In genomic region chr18:8911408-8912340, GRCh38 we compare ENCODE assay signal across 16 cellular contexts.
A peak's percentile ranks its signal among the peaks of the same experiment; 100 is the strongest.
DNase-seq lines count a peak whose midpoint lies in the region; ATAC-seq, FAIRE-seq and TF ChIP-seq lines count a peak whose summit lies in the region.
"Had no signal": no experiment of that assay in that cellular context is flagged by ENCODE, and none has a peak within 500 bp of the region (broad histone marks: within the 10 kb centered on the region; RNA-seq: fewer than 3 reads in every experiment).

No MANE protein-coding gene starts in this region.

- H3K27me3 ChIP-seq in GM12878 (replicated peaks in 1 of 2; ENCODE audit: control insufficient read depth in 2 of 2, insufficient read depth in 2 of 2, low read length in 1 of 2): no peaks in the 10 kb centered on the region
- H3K27me3 ChIP-seq in MM.1S (replicated peaks; ENCODE audit: insufficient read depth, low read length): no peaks in the 10 kb centered on the region
- no peaks in the 10 kb centered on the region for H3K27me3 ChIP-seq in tibial artery
- H3K27me3 ChIP-seq: pancreas, transverse colon had no signal

- H3K27ac ChIP-seq in GM12878 (ENCODE audit: control insufficient read depth, insufficient read depth) (no peak overlapping the region; the same call in 1 of the 2 replicates), MM.1S (ENCODE audit: low read length) (no peak overlapping the region), tibial artery (no peak overlapping the region)
- H3K27ac ChIP-seq: pancreas, transverse colon, WERI-Rb-1 had no signal

- in situ Hi-C loops in GM12878 (cut with MboI): no loop called here

- BruUV-seq in GM12878 (replicated peaks; lab: Mats Ljungman, UMichigan): no TSS peak

- H3K4me1 ChIP-seq in GM12878 (ENCODE audit: control insufficient read depth, insufficient read depth, low read length) (peaks cover 10% of the 10 kb centered on the region), MM.1S (ENCODE audit: low read length) (peaks cover 25% of the 10 kb centered on the region), tibial artery (no peaks in the 10 kb centered on the region)
- H3K4me1 ChIP-seq: pancreas, transverse colon had no signal

- H3K36me3 ChIP-seq in GM12878 (ENCODE audit: control insufficient read depth in 2 of 2, insufficient read depth in 2 of 2, low read length in 1 of 2) (no peaks in the 10 kb centered on the region), MM.1S (replicated peaks; ENCODE audit: insufficient read depth, low read length) (no peaks in the 10 kb centered on the region), tibial artery (no peaks in the 10 kb centered on the region)
- H3K36me3 ChIP-seq: pancreas, transverse colon, WERI-Rb-1 had no signal

- no peak for TF ChIP-seq EP300 in GM12878 (IDR thresholded peaks at IDR 0.05; ENCODE audit: borderline replicate concordance in 1 of 2, control insufficient read depth in 1 of 2, low read depth in 2 of 2, low read length in 2 of 2)

- no peak for TF ChIP-seq RAD21 in GM12878 (IDR thresholded peaks at IDR 0.05; ENCODE audit: insufficient read depth, low read depth, low read length)

- intact Hi-C loops in GM12878 (cut with micrococcal nuclease; ENCODE audit: unreplicated experiment): no loop called here
- intact Hi-C loops in tibial artery (cut with DNase I; ENCODE audit: low total_unique reads): no loop called here

- H2AFZ ChIP-seq in GM12878 (ENCODE audit: control insufficient read depth, low read depth, low read length) (peak overlapping the region; percentile 85), MM.1S (ENCODE audit: low read length) (no peak overlapping the region)

- ATAC-seq in GM21529 (IDR thresholded peaks at IDR 0.05; ENCODE audit: unreplicated experiment) (peak; percentile 18), HG03378 (IDR thresholded peaks at IDR 0.05; ENCODE audit: unreplicated experiment) (peak; percentile 25), GM12878 (no peak)

- no peak for TF ChIP-seq POLR2A in GM12878 (IDR thresholded peaks at IDR 0.05; ENCODE audit: low read depth, low read length)

- H3K9me3 ChIP-seq in GM12878 (replicated peaks; ENCODE audit: control insufficient read depth, insufficient read depth, low read length): no peaks in the 10 kb centered on the region; the same call in 2 of the 3 replicates
- H3K9me3 ChIP-seq in MM.1S (replicated peaks; ENCODE audit: insufficient read depth, low read length): no peaks in the 10 kb centered on the region
- H3K9me3 ChIP-seq in tibial artery: no peaks in the 10 kb centered on the region
- H3K9me3 ChIP-seq: pancreas, transverse colon had no signal

- POLR2A ChIA-PET in GM12878 (lab: Charles Lee): no interaction called here

- H3K4me3 ChIP-seq in GM12878: no peak overlapping the region
- H3K4me3 ChIP-seq in MM.1S (ENCODE audit: low read length): no peak overlapping the region
- H3K4me3 ChIP-seq in tibial artery: no peak overlapping the region
- H3K4me3 ChIP-seq: pancreas, transverse colon had no signal

- H3K79me2 ChIP-seq in GM12878 (ENCODE audit: control insufficient read depth, insufficient read depth, low read length) (no peaks in the 10 kb centered on the region), MM.1S (ENCODE audit: low read length) (no peaks in the 10 kb centered on the region)

- no peak for DNase-seq in GM12878 (ENCODE audit: low read depth, low spot score)
- DNase-seq in retina: peak; percentile 9
- no peak for DNase-seq in MM.1S
- no peak for DNase-seq in ureter (ENCODE audit: low spot score)
- no peak for DNase-seq in tibial artery
- DNase-seq: activated CD8-positive, alpha-beta memory T cell treated with anti-CD3 and anti-CD28 coated beads for 24 hours; amygdala; DMS53; NCI-H2029; RPMI8226; stimulated activated CD4-positive, alpha-beta T cell treated with anti-CD3 and anti-CD28 coated beads, Interleukin-4, amount 100 ng/mL, for 4 hours; WERI-Rb-1 had no signal

- H4K20me1 ChIP-seq in GM12878 (ENCODE audit: control insufficient read depth, insufficient read depth) (no peaks in the 10 kb centered on the region), MM.1S (ENCODE audit: insufficient read depth, low read length) (no peaks in the 10 kb centered on the region)

- SMC1A ChIA-PET in GM12878 (lab: Charles Lee; ENCODE audit: uncharacterized antibody, unreplicated experiment): no interaction called here

- no peaks in the 10 kb centered on the region for H3K9me2 ChIP-seq in MM.1S (replicated peaks; ENCODE audit: insufficient read depth, low read length)

- RAD21 ChIA-PET in GM12878 (lab: Charles Lee; ENCODE audit: unreplicated experiment): no interaction called here

- peak overlapping the region; percentile 57 for H3K4me2 ChIP-seq in GM12878 (ENCODE audit: control insufficient read depth, insufficient read depth)
- no peak overlapping the region for H3K4me2 ChIP-seq in MM.1S (ENCODE audit: low read depth, low read length)

- H3K9ac ChIP-seq in GM12878 (ENCODE audit: control insufficient read depth, insufficient read depth, low read length) (peak overlapping the region; percentile 10), MM.1S (ENCODE audit: low read length) (no peak overlapping the region)

- CTCF ChIA-PET in GM12878 (lab: Yijun Ruan, JAX): no interaction called here

- TF ChIP-seq CTCF in GM12878 (IDR thresholded peaks at IDR 0.05 in 2 of 3, conservative IDR thresholded peaks at IDR 0.05 in 1 of 3; ENCODE audit: control insufficient read depth in 2 of 3, extremely low read depth in 1 of 3, insufficient read depth in 1 of 3, low read depth in 3 of 3, low read length in 3 of 3) (no peak), MM.1S (IDR thresholded peaks at IDR 0.05; ENCODE audit: low read length) (no peak), tibial artery (IDR thresholded peaks at IDR 0.05) (no peak)

- WGBS in GM12878 (ENCODE audit: insufficient coverage, insufficient replicate concordance, low lambda C conversion rate, missing lambda C conversion rate): 28% methylated on average over 5 of the region's 5 CpGs

- no peak for FAIRE-seq in GM12878 (lab: Jason Lieb, UNC)
- FAIRE-seq: pancreas had no signal

- no peaks in the 10 kb centered on the region for H3F3A ChIP-seq in MM.1S (ENCODE audit: insufficient read depth, low read length)

TF ChIP-seq in GM12878, 131 proteins besides CTCF, POLR2A, EP300 and RAD21:
- TF ChIP-seq MAX (IDR thresholded peaks at IDR 0.05; ENCODE audit: low read depth, low read length) (no peak), TAF1 (IDR thresholded peaks at IDR 0.05; ENCODE audit: borderline replicate concordance, low read depth, low read length) (no peak), MYB (IDR thresholded peaks at IDR 0.05; ENCODE audit: borderline replicate concordance, low read depth, low read length) (no peak), BRCA1 (IDR thresholded peaks at IDR 0.05; ENCODE audit: low read depth, low read length) (no peak), PAX8 (IDR thresholded peaks at IDR 0.05) (no peak), BACH1 (IDR thresholded peaks at IDR 0.05; ENCODE audit: borderline replicate concordance) (no peak), BHLHE40 (IDR thresholded peaks at IDR 0.05; ENCODE audit: borderline replicate concordance in 1 of 2, low read depth in 2 of 2, low read length in 1 of 2) (no peak), CHD1 (IDR thresholded peaks at IDR 0.05; ENCODE audit: low read depth, low read length) (no peak)
